In the genomic region with DNA sequence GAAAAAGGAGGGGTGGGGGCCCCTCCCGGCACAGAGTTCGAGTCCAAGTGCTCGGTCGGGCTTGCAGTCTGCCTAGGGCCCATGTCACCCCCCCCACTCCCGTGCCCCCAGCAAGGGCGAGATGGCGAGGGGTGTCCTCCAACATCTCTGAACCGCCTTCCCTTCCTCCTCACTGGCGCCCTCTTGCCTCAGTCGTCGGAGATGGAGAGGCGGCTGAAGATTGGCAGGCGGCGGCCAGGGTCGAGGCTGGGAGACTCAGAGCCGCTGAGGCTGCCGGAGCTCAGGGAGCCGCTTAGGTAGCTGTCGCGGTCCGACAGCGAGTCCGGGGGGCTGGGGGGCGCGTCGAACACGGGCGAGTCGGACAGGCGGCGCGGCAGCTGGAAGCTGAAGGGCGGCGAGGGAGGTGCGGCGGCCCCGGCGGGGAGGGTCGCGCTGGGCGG, we compare ENCODE assay signal across 8 cellular contexts. TPM values are rescaled to one million over a fixed set of nuclear protein-coding genes. Genes with fewer than 3 reads are reported as not detected.
DNase-seq lines count a peak whose midpoint lies in the region; ATAC-seq and TF ChIP-seq lines count a peak whose summit lies in the region.

No MANE protein-coding gene starts in this region.

- H3K9ac ChIP-seq in stomach smooth muscle (ENCODE audit: low read length in 2 of 2) = peak overlapping the region; percentile 80 to 87

- ATAC-seq in GM19023 (IDR thresholded peaks at IDR 0.05; ENCODE audit: unreplicated experiment) = no peak

- H3K4me3 Mint-ChIP-seq in activated T-helper 1 cell treated with anti-CD3 and anti-CD28 coated beads, Interleukin-12 subunit alpha, Interleukin-12 subunit beta, Interleukin-2, Interleukin-4 antibody, amounts not matched to agents 30 ng/mL and 10 ng/mL and 1 ng/mL, durations not matched to agents 14 hours and 24 hours and 36 hours = peak overlapping the region; percentile 98
- H3K4me3 Mint-ChIP-seq in nephron progenitor cell = peak overlapping the region; percentile 93

- peaks cover 71% of the 10 kb centered on the region for H3K4me1 ChIP-seq in OCI-LY7 (ENCODE audit: insufficient read depth, low read length, poor library complexity, severe bottlenecking)
- peaks cover 62% of the 10 kb centered on the region for H3K4me1 ChIP-seq in stomach smooth muscle (ENCODE audit: control insufficient read depth, insufficient read depth, low read length)

- peaks cover 44% of the 10 kb centered on the region for H3K36me3 ChIP-seq in OCI-LY7 (ENCODE audit: insufficient read depth, low read length)
- H3K36me3 ChIP-seq in stomach smooth muscle (ENCODE audit: control insufficient read depth in 2 of 2, insufficient read depth in 2 of 2, low read length in 2 of 2) = peaks cover 7 to 11% of the 10 kb centered on the region in 2 donors

- peak overlapping the region; percentile 88 for H3K4me2 ChIP-seq in OCI-LY7 (ENCODE audit: low read length)

- BruUV-seq in OCI-LY7 (replicated peaks; lab: Mats Ljungman, UMichigan) = no TSS peak

- POLR2A ChIA-PET in OCI-LY7 (lab: Charles Lee) = interaction anchor here (0.6 to 1.7 kb wide), 6 partner anchors 11 to 1395 kb away, joined by 3 to 10 read pairs (median 4); no protein-coding TSS in a partner anchor

- H3K9me2 ChIP-seq in OCI-LY7 (ENCODE audit: insufficient read depth, low read length) = no peaks in the 10 kb centered on the region

- H2AFZ ChIP-seq in OCI-LY7 (ENCODE audit: low read length) = no peak overlapping the region

- TF ChIP-seq CTCF in GM12872 (IDR thresholded peaks at IDR 0.05; ENCODE audit: insufficient read depth, low read depth, low read length) (peak; percentile 60), OCI-LY7 (conservative IDR thresholded peaks at IDR 0.05; ENCODE audit: low read length) (peak; percentile 78), fibroblast of pulmonary artery (IDR thresholded peaks at IDR 0.05; ENCODE audit: low read length, missing control alignments) (peak; percentile 45), nephron progenitor cell (IDR thresholded peaks at IDR 0.05) (peak; percentile 28)

- intact Hi-C loops in OCI-LY7 (cut with micrococcal nuclease; ENCODE audit: unreplicated experiment) = no loop called here
- intact Hi-C loops in activated T-helper 1 cell treated with anti-CD3 and anti-CD28 coated beads, Interleukin-12 subunit alpha, Interleukin-12 subunit beta, Interleukin-2, Interleukin-4 antibody, amounts not matched to agents 30 ng/mL and 10 ng/mL and 1 ng/mL, durations not matched to agents 14 hours and 24 hours and 36 hours (cut with micrococcal nuclease) = no loop called here

- peak overlapping the region; percentile 80 for H3K27ac ChIP-seq in OCI-LY7 (ENCODE audit: low read depth, low read length, poor library complexity, severe bottlenecking)
- peak overlapping the region; percentile 97 for H3K27ac ChIP-seq in stomach smooth muscle (ENCODE audit: low read length)

- H4K20me1 ChIP-seq in OCI-LY7 (ENCODE audit: insufficient read depth, low read length) = peaks cover 14% of the 10 kb centered on the region

- H3K4me3 ChIP-seq in OCI-LY7 (ENCODE audit: low read depth, low read length, poor library complexity, severe bottlenecking) (peak overlapping the region; percentile 89), fibroblast of pulmonary artery (replicated peaks; ENCODE audit: low read depth, low read length) (peak overlapping the region; percentile 78), stomach smooth muscle (ENCODE audit: low read length in 2 of 2) (peak overlapping the region; percentile 86 to 95)

- CTCF ChIA-PET in OCI-LY7 (lab: Charles Lee; ENCODE audit: unreplicated experiment) = interaction anchor here (0.6 to 2.7 kb wide), 3 partner anchors 32 to 92 kb away, joined by 3 to 9 read pairs (median 4); no protein-coding TSS in a partner anchor

- H3K27me3 Mint-ChIP-seq in activated T-helper 1 cell treated with anti-CD3 and anti-CD28 coated beads, Interleukin-12 subunit alpha, Interleukin-12 subunit beta, Interleukin-2, Interleukin-4 antibody, amounts not matched to agents 30 ng/mL and 10 ng/mL and 1 ng/mL, durations not matched to agents 14 hours and 24 hours and 36 hours (ENCODE audit: insufficient read depth) = no peaks in the 10 kb centered on the region
- H3K27me3 Mint-ChIP-seq in nephron progenitor cell (ENCODE audit: low read depth, poor library complexity) = no peaks in the 10 kb centered on the region

- no peaks in the 10 kb centered on the region for H3K9me3 Mint-ChIP-seq in activated T-helper 1 cell treated with anti-CD3 and anti-CD28 coated beads, Interleukin-12 subunit alpha, Interleukin-12 subunit beta, Interleukin-2, Interleukin-4 antibody, amounts not matched to agents 30 ng/mL and 10 ng/mL and 1 ng/mL, durations not matched to agents 14 hours and 24 hours and 36 hours
- H3K9me3 Mint-ChIP-seq in nephron progenitor cell = no peaks in the 10 kb centered on the region

- H3K27ac Mint-ChIP-seq in activated T-helper 1 cell treated with anti-CD3 and anti-CD28 coated beads, Interleukin-12 subunit alpha, Interleukin-12 subunit beta, Interleukin-2, Interleukin-4 antibody, amounts not matched to agents 30 ng/mL and 10 ng/mL and 1 ng/mL, durations not matched to agents 14 hours and 24 hours and 36 hours = peak overlapping the region; percentile 99
- peak overlapping the region; percentile 98 for H3K27ac Mint-ChIP-seq in nephron progenitor cell

- no peaks in the 10 kb centered on the region for H3K9me3 ChIP-seq in OCI-LY7 (ENCODE audit: low read length)
- no peaks in the 10 kb centered on the region for H3K9me3 ChIP-seq in stomach smooth muscle (ENCODE audit: control insufficient read depth in 2 of 2, low read length in 2 of 2)

- peaks cover 38% of the 10 kb centered on the region for H3K36me3 Mint-ChIP-seq in activated T-helper 1 cell treated with anti-CD3 and anti-CD28 coated beads, Interleukin-12 subunit alpha, Interleukin-12 subunit beta, Interleukin-2, Interleukin-4 antibody, amounts not matched to agents 30 ng/mL and 10 ng/mL and 1 ng/mL, durations not matched to agents 14 hours and 24 hours and 36 hours (ENCODE audit: low read depth)
- H3K36me3 Mint-ChIP-seq in nephron progenitor cell (ENCODE audit: low read depth) = peaks cover 9% of the 10 kb centered on the region

- peak; percentile 88 for DNase-seq in OCI-LY7 (ENCODE audit: low spot score)
- peak; percentile 71 for DNase-seq in activated T-helper 1 cell treated with anti-CD3 and anti-CD28 coated beads, Interleukin-12 subunit alpha, Interleukin-12 subunit beta, Interleukin-2, Interleukin-4 antibody, amounts not matched to agents 30 ng/mL and 10 ng/mL and 1 ng/mL, durations not matched to agents 14 hours and 24 hours and 36 hours (ENCODE audit: low spot score)
- DNase-seq in fibroblast of pulmonary artery (ENCODE audit: low read depth) = peak; percentile 78
- peak; percentile 78 for DNase-seq in nephron progenitor cell
- DNase-seq in NCI-H1105 (lab: John Stamatoyannopoulos, UW) = no peak

- H3K79me2 ChIP-seq in OCI-LY7 (ENCODE audit: insufficient read depth, low read depth, low read length) = peaks cover 50% of the 10 kb centered on the region

- H3K27me3 ChIP-seq in stomach smooth muscle (ENCODE audit: control insufficient read depth in 1 of 2, insufficient read depth in 2 of 2, low read length in 2 of 2) = no peaks in the 10 kb centered on the region

- peaks cover 55% of the 10 kb centered on the region for H3K4me1 Mint-ChIP-seq in activated T-helper 1 cell treated with anti-CD3 and anti-CD28 coated beads, Interleukin-12 subunit alpha, Interleukin-12 subunit beta, Interleukin-2, Interleukin-4 antibody, amounts not matched to agents 30 ng/mL and 10 ng/mL and 1 ng/mL, durations not matched to agents 14 hours and 24 hours and 36 hours (ENCODE audit: low read depth)
- H3K4me1 Mint-ChIP-seq in nephron progenitor cell = peaks cover 61% of the 10 kb centered on the region

RNA-seq across cellular contexts. Expression of gene ZFP36L2, which starts 2.3 kb away (rescaled TPM):
- total RNA-seq in OCI-LY7 (2014; rRNA removed; shearing (Covaris generic)) = 6.8 and 7.0 TPM in 2 replicates
- total RNA-seq in OCI-LY7 (2022) = 37.2 and 43.8 TPM in 2 replicates
- 92.3 TPM in 2 replicates for total RNA-seq in activated T-helper 1 cell treated with anti-CD3 and anti-CD28 coated beads, Interleukin-12 subunit alpha, Interleukin-12 subunit beta, Interleukin-2, Interleukin-4 antibody, amounts not matched to agents 30 ng/mL and 10 ng/mL and 1 ng/mL, durations not matched to agents 14 hours and 24 hours and 36 hours

Comparison
In these comparisons a context has a peak if more than half of its experiments do, and no peak if none do; other contexts are left out.
1. CTCF ChIP-seq: peak in every context shown above with its lines; median percentile 78 in OCI-LY7; 60 in GM12872; 45 in fibroblast of pulmonary artery; 28 in nephron progenitor cell.